In genomic region chr11:78023426-78023825, GRCh38 we compare ENCODE assay signal across 10 cellular contexts. TPM values are rescaled to one million over a fixed set of nuclear protein-coding genes. Genes with fewer than 3 reads are reported as not detected.
DNase-seq lines count a peak whose midpoint lies in the region; ATAC-seq and TF ChIP-seq lines count a peak whose summit lies in the region.
"Had no signal": no experiment of that assay in that cellular context is flagged by ENCODE, and none has a peak within 500 bp of the region (broad histone marks: within the 10 kb centered on the region; RNA-seq: fewer than 3 reads in every experiment).

No MANE protein-coding gene starts in this region.

- intact Hi-C loops in heart left ventricle (cut with DNase I) (no loop called here), right cardiac atrium (cut with DNase I) (no loop called here), esophagus squamous epithelium (cut with DNase I) (no loop called here), vagina (cut with DNase I) (no loop called here)

- CTCF ChIA-PET in GM10248 (lab: Yijun Ruan, JAX) = no interaction called here

- H3K9me3 Mint-ChIP-seq in nephron = no peaks in the 10 kb centered on the region

- H3K36me3 Mint-ChIP-seq in nephron (ENCODE audit: low read depth) = no peaks in the 10 kb centered on the region

- H3K4me1 Mint-ChIP-seq in nephron = peaks cover 35% of the 10 kb centered on the region

- H3K27ac ChIP-seq in heart left ventricle (peak overlapping the region in 1 of 12 donors; percentile 47), right cardiac atrium (ENCODE audit: low read length) (no peak overlapping the region), esophagus squamous epithelium (peak overlapping the region in 1 of 4 donors; percentile 51), vagina (no peak overlapping the region)

- TF ChIP-seq POLR2A in heart left ventricle (IDR thresholded peaks at IDR 0.05) (no peak), esophagus squamous epithelium (IDR thresholded peaks at IDR 0.05) (no peak), vagina (IDR thresholded peaks at IDR 0.05) (no peak)

- peaks cover 0 to 9% (median 0%) of the 10 kb centered on the region in 9 donors for H3K27me3 ChIP-seq in heart left ventricle
- no peaks in the 10 kb centered on the region for H3K27me3 ChIP-seq in right cardiac atrium (ENCODE audit: control insufficient read depth, insufficient read depth)
- H3K27me3 ChIP-seq in esophagus squamous epithelium = no peaks in the 10 kb centered on the region
- H3K27me3 ChIP-seq in vagina = no peaks in the 10 kb centered on the region

- POLR2A ChIA-PET in GM10248 (lab: Yijun Ruan, JAX) = no interaction called here

- peak overlapping the region; percentile 85 to 93 (median 92) for H3K27ac Mint-ChIP-seq in nephron

- H3K4me3 ChIP-seq in heart left ventricle (peak overlapping the region in 11 of 12 donors; percentile 17 to 57 (median 47)), right cardiac atrium (ENCODE audit: low read length) (no peak overlapping the region), esophagus squamous epithelium (peak overlapping the region; percentile 25 to 70 (median 52)), vagina (peak overlapping the region; percentile 44 to 60)

- H3K9me3 ChIP-seq in heart left ventricle (no peaks in the 10 kb centered on the region), right cardiac atrium (ENCODE audit: control insufficient read depth, low read length) (no peaks in the 10 kb centered on the region), esophagus squamous epithelium (no peaks in the 10 kb centered on the region), vagina (no peaks in the 10 kb centered on the region)

- H3K27me3 Mint-ChIP-seq in nephron (ENCODE audit: low read depth) = no peaks in the 10 kb centered on the region

- DNase-seq in heart left ventricle (no peak), right cardiac atrium (no peak), esophagus squamous epithelium (lab: John Stamatoyannopoulos, UW) (no peak), vagina (ENCODE audit: extremely low spot score in 2 of 2) (no peak), retina (no peak), GM10248 (ENCODE audit: extremely low spot score) (no peak)
- DNase-seq: activated T-cell treated with anti-CD3 and anti-CD28 coated beads, Interleukin-2, amount 50 U/mL, for 48 hours; stimulated activated CD4-positive, alpha-beta T cell treated with anti-CD3 and anti-CD28 coated beads, Interleukin-15, amount 100 ng/mL, for 24 hours had no signal

- no peaks in the 10 kb centered on the region for H3K36me3 ChIP-seq in heart left ventricle
- H3K36me3 ChIP-seq in esophagus squamous epithelium = no peaks in the 10 kb centered on the region
- no peaks in the 10 kb centered on the region for H3K36me3 ChIP-seq in vagina

- ATAC-seq in heart left ventricle (no peak), right cardiac atrium (no peak), HG02852 (IDR thresholded peaks at IDR 0.05; ENCODE audit: unreplicated experiment) (no peak)

- H3K4me3 Mint-ChIP-seq in nephron = peak overlapping the region; percentile 82 to 87 (median 87)

- WGBS in heart left ventricle, 4 donors = 80 to 85% (median 83%) methylated on average over 7 of the region's 7 CpGs
- WGBS in right cardiac atrium = 81% methylated on average over 7 of the region's 7 CpGs
- 68 to 69% methylated on average over 7 of the region's 7 CpGs for WGBS in esophagus squamous epithelium, 2 donors

- TF ChIP-seq CTCF in heart left ventricle (IDR thresholded peaks at IDR 0.05) (no peak), esophagus squamous epithelium (IDR thresholded peaks at IDR 0.05) (no peak), nephron (IDR thresholded peaks at IDR 0.05; ENCODE audit: unreplicated experiment in 3 of 3) (no peak), vagina (IDR thresholded peaks at IDR 0.05) (no peak), GM10248 (IDR thresholded peaks at IDR 0.05; ENCODE audit: control extremely low read depth, extremely low read depth, low read depth, missing control alignments) (no peak)

- H3K4me1 ChIP-seq in heart left ventricle = peaks cover 0 to 8% (median 0%) of the 10 kb centered on the region in 12 donors
- no peaks in the 10 kb centered on the region for H3K4me1 ChIP-seq in right cardiac atrium (ENCODE audit: control insufficient read depth, insufficient read depth, low read length)
- H3K4me1 ChIP-seq in esophagus squamous epithelium = peaks cover 0 to 19% (median 9%) of the 10 kb centered on the region in 3 donors
- no peaks in the 10 kb centered on the region for H3K4me1 ChIP-seq in vagina

RNA-seq across cellular contexts. Expression of gene KCTD14, which starts 0.3 kb away (rescaled TPM):
- 1 to 10 TPM in 2 of 9 donors, under 1 TPM in 2, not detected in 5; 0.15 to 1.7 (median 0.80) TPM for total RNA-seq in heart left ventricle
- under 1 TPM; 0.23 to 0.46 TPM for polyA plus RNA-seq in heart left ventricle
- total RNA-seq in right cardiac atrium = under 1 TPM in 3 of 4 donors, not detected in 1; 0.43 to 0.56 (median 0.45) TPM
- polyA plus RNA-seq in right cardiac atrium = 0.36 TPM
- total RNA-seq in esophagus squamous epithelium = 1 to 10 TPM in 2 of 4 donors, under 1 TPM in 2; 0.49 to 7.7 (median 1.00) TPM
- 2.9 TPM for total RNA-seq in vagina

RNA-seq across cellular contexts. Expression of gene INTS4, which starts 29.0 kb away (rescaled TPM):
- total RNA-seq in heart left ventricle (10 to 100 TPM; 11.6 to 23.9 (median 15.6) TPM), right cardiac atrium (10 to 100 TPM; 14.1 to 15.3 (median 14.9) TPM), esophagus squamous epithelium (10 to 100 TPM; 12.8 to 21.9 (median 17.9) TPM), vagina (41.0 TPM)
- polyA plus RNA-seq in heart left ventricle (10 to 100 TPM in 1 of 2 donors, 1 to 10 TPM in 1; 9.5 to 11.8 TPM), right cardiac atrium (9.3 TPM)

RNA-seq across cellular contexts. Expression of gene THRSP, which starts 40.2 kb away (rescaled TPM):
- total RNA-seq in heart left ventricle (10 to 100 TPM in 1 of 9 donors, 1 to 10 TPM in 2, under 1 TPM in 3, not detected in 3; 0.33 to 51.0 (median 1.1) TPM), right cardiac atrium (1 to 10 TPM in 2 of 4 donors, under 1 TPM in 1, not detected in 1; 0.66 to 7.3 (median 1.4) TPM), esophagus squamous epithelium (not detected), vagina (not detected)
- polyA plus RNA-seq in heart left ventricle (1 to 10 TPM; 9.0 to 9.5 TPM), right cardiac atrium (80.3 TPM)

RNA-seq across cellular contexts. Expression of gene NDUFC2, which starts 56.2 kb away (rescaled TPM):
- total RNA-seq in heart left ventricle = 100 to 1,000 TPM; 164 to 330 (median 258) TPM
- polyA plus RNA-seq in heart left ventricle = 100 to 1,000 TPM; 165 to 351 TPM
- total RNA-seq in right cardiac atrium = 100 to 1,000 TPM; 238 to 276 (median 258) TPM
- 298 TPM for polyA plus RNA-seq in right cardiac atrium
- 10 to 100 TPM; 67.8 to 86.3 (median 76.0) TPM for total RNA-seq in esophagus squamous epithelium
- total RNA-seq in vagina = 106 TPM
